17 cellular contexts compared by ENCODE assay signal in genomic region chr7:24075426-24075810, GRCh38.
A peak's percentile ranks its signal among the peaks of the same experiment; 100 is the strongest.
DNase-seq lines count a peak whose midpoint lies in the region; ATAC-seq and TF ChIP-seq lines count a peak whose summit lies in the region.
"Had no signal": no experiment of that assay in that cellular context is flagged by ENCODE, and none has a peak within 500 bp of the region (broad histone marks: within the 10 kb centered on the region; RNA-seq: fewer than 3 reads in every experiment).

No MANE protein-coding gene starts in this region.

- ATAC-seq in GM23338 = no peak
- ATAC-seq: activated naive CD8-positive, alpha-beta T cell treated with anti-CD3 and anti-CD28 coated beads, Interleukin-2, amount 50 U/mL, for 24 hours; heart left ventricle; right cardiac atrium; stimulated activated naive B cell treated with anti-CD40 and anti-IgM and Interleukin-4, amounts not matched to agents 10 μg/mL and 1 μg/mL and 100 μg/mL, for 72 hours had no signal

- no peaks in the 10 kb centered on the region for H3K9me3 Mint-ChIP-seq in GM23338
- H3K9me3 Mint-ChIP-seq: activated naive CD8-positive, alpha-beta T cell treated with anti-CD3 and anti-CD28 coated beads, Interleukin-2, amount 50 U/mL, for 24 hours; stimulated activated naive B cell treated with anti-CD40 and anti-IgM and Interleukin-4, amounts not matched to agents 10 μg/mL and 1 μg/mL and 100 μg/mL, for 72 hours had no signal

- no peak overlapping the region for H3K4me3 Mint-ChIP-seq in GM23338
- H3K4me3 Mint-ChIP-seq: naive B cell; stimulated activated naive B cell treated with anti-CD40 and anti-IgM and Interleukin-4, amounts not matched to agents 10 μg/mL and 1 μg/mL and 100 μg/mL, for 72 hours had no signal

- H3K36me3 ChIP-seq in GM23338 (ENCODE audit: insufficient read depth) (no peaks in the 10 kb centered on the region), colonic mucosa (no peaks in the 10 kb centered on the region), esophagus squamous epithelium (no peaks in the 10 kb centered on the region)
- H3K36me3 ChIP-seq: heart left ventricle, uterus had no signal

- TF ChIP-seq CTCF in GM23338 (conservative IDR thresholded peaks at IDR 0.05; ENCODE audit: low read depth in 2 of 2) (no peak), colonic mucosa (IDR thresholded peaks at IDR 0.05) (no peak), esophagus squamous epithelium (IDR thresholded peaks at IDR 0.05) (no peak)

- TF ChIP-seq POLR2A in esophagus squamous epithelium (IDR thresholded peaks at IDR 0.05) = no peak

- DNase-seq in GM23338 (ENCODE audit: low spot score) = no peak
- DNase-seq in NCI-H226 = peak; percentile 65
- DNase-seq in colonic mucosa = no peak
- peak; percentile 2 for DNase-seq in stromal cell of bone marrow (ENCODE audit: low read depth)
- DNase-seq in stimulated activated CD4-positive, alpha-beta T cell treated with anti-CD3 and anti-CD28 coated beads, Interleukin-12 subunit alpha, Interleukin-12 subunit beta, amount 100 ng/mL, for 4 hours = no peak
- DNase-seq in esophagus squamous epithelium (lab: John Stamatoyannopoulos, UW) = no peak
- DNase-seq in superior temporal gyrus (ENCODE audit: extremely low spot score) = no peak
- DNase-seq: activated CD4-positive, alpha-beta T cell treated with anti-CD3 and anti-CD28 coated beads for 1 hour; activated naive CD8-positive, alpha-beta T cell treated with anti-CD3 and anti-CD28 coated beads, Interleukin-2, amount 50 U/mL, for 24 hours; activated T-cell treated with anti-CD3 and anti-CD28 coated beads, Interleukin-2, amount 50 U/mL, for 1 hour; GOT3; heart left ventricle; naive B cell; right cardiac atrium; stimulated activated naive B cell treated with anti-CD40 and anti-IgM and Interleukin-4, amounts not matched to agents 10 μg/mL and 1 μg/mL and 100 μg/mL, for 72 hours; uterus had no signal

- H3K27ac Mint-ChIP-seq in GM23338 = no peak overlapping the region
- H3K27ac Mint-ChIP-seq: activated naive CD8-positive, alpha-beta T cell treated with anti-CD3 and anti-CD28 coated beads, Interleukin-2, amount 50 U/mL, for 24 hours; naive B cell; stimulated activated naive B cell treated with anti-CD40 and anti-IgM and Interleukin-4, amounts not matched to agents 10 μg/mL and 1 μg/mL and 100 μg/mL, for 72 hours had no signal

- H3K27ac ChIP-seq in GM23338 (ENCODE audit: low read depth) (no peak overlapping the region), colonic mucosa (peak overlapping the region; percentile 77), esophagus squamous epithelium (peak overlapping the region in 2 of 4 donors; percentile 38 to 51)
- H3K27ac ChIP-seq: heart left ventricle, uterus had no signal

- H3K9me3 ChIP-seq in colonic mucosa (no peaks in the 10 kb centered on the region), esophagus squamous epithelium (no peaks in the 10 kb centered on the region)
- H3K9me3 ChIP-seq: heart left ventricle, uterus had no signal

- no peak overlapping the region for H3K4me3 ChIP-seq in GM23338
- no peak overlapping the region for H3K4me3 ChIP-seq in colonic mucosa
- H3K4me3 ChIP-seq in esophagus squamous epithelium = peak overlapping the region in 1 of 4 donors; percentile 30
- H3K4me3 ChIP-seq: heart left ventricle, uterus had no signal

- 19 to 39% methylated on average over 1 of the region's 1 CpG for WGBS in esophagus squamous epithelium, 2 donors

- H3K27me3 ChIP-seq in GM23338 (ENCODE audit: insufficient read depth) (no peaks in the 10 kb centered on the region), colonic mucosa (no peaks in the 10 kb centered on the region), esophagus squamous epithelium (no peaks in the 10 kb centered on the region)
- H3K27me3 ChIP-seq: heart left ventricle, uterus had no signal

- no peaks in the 10 kb centered on the region for H3K79me2 ChIP-seq in GM23338 (replicated peaks; ENCODE audit: insufficient read depth)

- H3K9ac ChIP-seq in colonic mucosa (ENCODE audit: low read depth in 2 of 2, low read length in 2 of 2) = peak overlapping the region in 1 of 2 donors; percentile 31

- intact Hi-C loops in colonic mucosa (cut with DNase I) = no loop called here
- intact Hi-C loops in esophagus squamous epithelium (cut with DNase I) = no loop called here

- H3K36me3 Mint-ChIP-seq in GM23338 (ENCODE audit: low read depth) = no peaks in the 10 kb centered on the region
- H3K36me3 Mint-ChIP-seq: CD4-positive, CD25-positive, alpha-beta regulatory T cell; naive B cell; stimulated activated naive B cell treated with anti-CD40 and anti-IgM and Interleukin-4, amounts not matched to agents 10 μg/mL and 1 μg/mL and 100 μg/mL, for 72 hours had no signal

- H3K9me2 ChIP-seq in GM23338 (ENCODE audit: insufficient read depth) = no peaks in the 10 kb centered on the region

- H4K20me1 ChIP-seq in GM23338 (replicated peaks; ENCODE audit: insufficient read depth) = no peaks in the 10 kb centered on the region

- H3K4me1 ChIP-seq in GM23338 (ENCODE audit: insufficient read depth) (no peaks in the 10 kb centered on the region), colonic mucosa (no peaks in the 10 kb centered on the region), esophagus squamous epithelium (peaks cover 0 to 14% (median 3%) of the 10 kb centered on the region in 3 donors)
- H3K4me1 ChIP-seq: heart left ventricle, uterus had no signal

- no peaks in the 10 kb centered on the region for H3K4me1 Mint-ChIP-seq in GM23338
- H3K4me1 Mint-ChIP-seq: activated naive CD8-positive, alpha-beta T cell treated with anti-CD3 and anti-CD28 coated beads, Interleukin-2, amount 50 U/mL, for 24 hours; stimulated activated naive B cell treated with anti-CD40 and anti-IgM and Interleukin-4, amounts not matched to agents 10 μg/mL and 1 μg/mL and 100 μg/mL, for 72 hours had no signal

- H3F3A ChIP-seq in GM23338 (replicated peaks; ENCODE audit: low read depth) = no peaks in the 10 kb centered on the region

- no peak overlapping the region for H3K4me2 ChIP-seq in GM23338

- 0 out of 2 replicates have a peak overlapping the region, but pooled peaks have one; percentile 4 for H2AFZ ChIP-seq in GM23338

- peaks cover 2% of the 10 kb centered on the region for H3K27me3 Mint-ChIP-seq in GM23338 (ENCODE audit: insufficient read depth, low read depth, poor library complexity)
- H3K27me3 Mint-ChIP-seq: CD4-positive, CD25-positive, alpha-beta regulatory T cell had no signal

TF ChIP-seq in GM23338, 12 proteins besides CTCF, POLR2A, EP300 and RAD21 (continues in another document):
- TF ChIP-seq POLR2AphosphoS5 (IDR thresholded peaks at IDR 0.05; ENCODE audit: low read depth) (no peak), REST (IDR thresholded peaks at IDR 0.05; ENCODE audit: unreplicated experiment) (no peak), EZH2 (IDR thresholded peaks at IDR 0.05; ENCODE audit: low read depth, unreplicated experiment) (no peak), NANOG (IDR thresholded peaks at IDR 0.05; ENCODE audit: borderline replicate concordance) (no peak), CREB1 (CRISPR knock-in tag; IDR thresholded peaks at IDR 0.05; ENCODE audit: low read depth) (no peak), STAT1 (IDR thresholded peaks at IDR 0.05; ENCODE audit: unreplicated experiment) (no peak), ETS1 (IDR thresholded peaks at IDR 0.05) (no peak), ZNF114 (CRISPR knock-in tag; IDR thresholded peaks at IDR 0.05) (no peak), EZH2phosphoT487 (IDR thresholded peaks at IDR 0.05; ENCODE audit: unreplicated experiment) (no peak)

Comparison
In these comparisons a context has a peak if more than half of its experiments do, and no peak if none do; other contexts are left out.
1. DNase-seq: peak in NCI-H226 (single experiment) and stromal cell of bone marrow (single experiment); none in GM23338 (single experiment), colonic mucosa (single experiment), stimulated activated CD4-positive, alpha-beta T cell treated with anti-CD3 and anti-CD28 coated beads, Interleukin-12 subunit alpha, Interleukin-12 subunit beta, amount 100 ng/mL, for 4 hours (single experiment), esophagus squamous epithelium (single experiment) and superior temporal gyrus (single experiment).